Comparison of ENCODE assay signal across 18 cellular contexts in genomic region chr1:228872080-228872479, GRCh38.
DNase-seq lines count a peak whose midpoint lies in the region; TF ChIP-seq lines count a peak whose summit lies in the region.
"Had no signal": no experiment of that assay in that cellular context is flagged by ENCODE, and none has a peak within 500 bp of the region (broad histone marks: within the 10 kb centered on the region; RNA-seq: fewer than 3 reads in every experiment).

No MANE protein-coding gene starts in this region.

- H3K9me3 Mint-ChIP-seq in chondrocyte (ENCODE audit: low read depth): no peaks in the 10 kb centered on the region
- H3K9me3 Mint-ChIP-seq: CD14-positive monocyte had no signal

- H3K4me3 ChIP-seq in breast epithelium (no peak overlapping the region), mammary epithelial cell (replicated peaks in 1 of 3; ENCODE audit: insufficient read depth in 1 of 3, low read depth in 2 of 3, low read length in 3 of 3) (no peak overlapping the region), mesodermal cell (ENCODE audit: extremely low read depth, insufficient read depth, low read length, poor library complexity, severe bottlenecking) (no peak overlapping the region), left ventricle myocardium inferior (no peak overlapping the region)

- H3K27me3 ChIP-seq in breast epithelium (no peaks in the 10 kb centered on the region), mammary epithelial cell (ENCODE audit: insufficient read depth, low read length) (peaks cover 3% of the 10 kb centered on the region), left ventricle myocardium inferior (ENCODE audit: low read depth) (peaks cover 13% of the 10 kb centered on the region)

- H3K36me3 Mint-ChIP-seq in chondrocyte (ENCODE audit: low read depth): peaks cover 3% of the 10 kb centered on the region
- H3K36me3 Mint-ChIP-seq: CD14-positive monocyte had no signal

- no peak overlapping the region for H3K27ac Mint-ChIP-seq in chondrocyte (ENCODE audit: unreplicated experiment)
- H3K27ac Mint-ChIP-seq: CD14-positive monocyte had no signal

- no peaks in the 10 kb centered on the region for H3K79me2 ChIP-seq in mammary epithelial cell (ENCODE audit: insufficient read depth, low read length)

- intact Hi-C loops in breast epithelium (cut with DNase I; ENCODE audit: low total_unique reads): no loop called here
- intact Hi-C loops in mammary epithelial cell (cut with micrococcal nuclease): no loop called here
- intact Hi-C loops in left ventricle myocardium inferior (cut with micrococcal nuclease): no loop called here

- H3K36me3 ChIP-seq in breast epithelium (no peaks in the 10 kb centered on the region), mammary epithelial cell (ENCODE audit: insufficient read depth, low read length) (no peaks in the 10 kb centered on the region), mesodermal cell (ENCODE audit: control insufficient read depth, insufficient read depth, low read length) (no peaks in the 10 kb centered on the region), left ventricle myocardium inferior (no peaks in the 10 kb centered on the region)

- BruUV-seq in mammary epithelial cell (replicated peaks; lab: Mats Ljungman, UMichigan): no TSS peak

- H3K27me3 Mint-ChIP-seq in chondrocyte (ENCODE audit: low read depth): peaks cover 26% of the 10 kb centered on the region

- no peak for TF ChIP-seq POLR2A in breast epithelium (IDR thresholded peaks at IDR 0.05)

- DNase-seq in breast epithelium (ENCODE audit: low spot score in 2 of 2) (no peak), mammary epithelial cell (no peak), substantia nigra (lab: John Stamatoyannopoulos, UW) (no peak), chondrocyte (ENCODE audit: low spot score) (no peak), NCI-H1092 (lab: John Stamatoyannopoulos, UW) (no peak), left ventricle myocardium inferior (no peak), NCI-H446 (lab: John Stamatoyannopoulos, UW) (no peak)
- DNase-seq: COR-L47, DMS153, EL, H7, KBM-7, NCI-H146, NCI-H2081 treated with DMSO at 0.1 percent for 48 hours, NCI-H2227 treated with DMSO at 0.1 percent for 48 hours, NCI-H526 had no signal

- H3K9ac ChIP-seq in mammary epithelial cell (ENCODE audit: insufficient read depth, low read length): no peak overlapping the region

- no peak for TF ChIP-seq CTCF in breast epithelium (IDR thresholded peaks at IDR 0.05)
- no peak for TF ChIP-seq CTCF in mammary epithelial cell (conservative IDR thresholded peaks at IDR 0.05 in 1 of 2, IDR thresholded peaks at IDR 0.05 in 1 of 2; ENCODE audit: extremely low read depth in 1 of 2, insufficient read depth in 1 of 2, low read depth in 1 of 2, low read length in 2 of 2)
- no peak for TF ChIP-seq CTCF in chondrocyte (IDR thresholded peaks at IDR 0.05)
- TF ChIP-seq CTCF in left ventricle myocardium inferior (IDR thresholded peaks at IDR 0.05; ENCODE audit: borderline replicate concordance): no peak

- peak overlapping the region; percentile 45 to 83 for H3K27ac ChIP-seq in breast epithelium
- no peak overlapping the region for H3K27ac ChIP-seq in mammary epithelial cell (ENCODE audit: insufficient read depth, low read depth, low read length)
- H3K27ac ChIP-seq in mesodermal cell (ENCODE audit: low read depth, low read length, severe bottlenecking): peak overlapping the region; percentile 56
- H3K27ac ChIP-seq in substantia nigra (ENCODE audit: low read depth, low read length, poor library complexity, severe bottlenecking): peak overlapping the region; percentile 56
- no peak overlapping the region for H3K27ac ChIP-seq in left ventricle myocardium inferior (replicated peaks)

- no peaks in the 10 kb centered on the region for H4K20me1 ChIP-seq in mammary epithelial cell (ENCODE audit: insufficient read depth, low read length)

- H3K4me1 ChIP-seq in breast epithelium (no peaks in the 10 kb centered on the region), mammary epithelial cell (ENCODE audit: insufficient read depth, low read length) (no peaks in the 10 kb centered on the region), mesodermal cell (ENCODE audit: control insufficient read depth, insufficient read depth, low read length, poor library complexity, severe bottlenecking) (peaks cover 17% of the 10 kb centered on the region), left ventricle myocardium inferior (peaks cover 6% of the 10 kb centered on the region)

- H3K4me2 ChIP-seq in mammary epithelial cell (ENCODE audit: insufficient read depth, low read depth, low read length): no peak overlapping the region

- in situ Hi-C loops in mammary epithelial cell (cut with MboI; ENCODE audit: low sequenced_read_pairs in 2 of 2): no loop called here

- H3K9me3 ChIP-seq in breast epithelium (no peaks in the 10 kb centered on the region), mammary epithelial cell (replicated peaks; ENCODE audit: insufficient read depth, low read length) (no peaks in the 10 kb centered on the region), mesodermal cell (ENCODE audit: control insufficient read depth, low read length) (no peaks in the 10 kb centered on the region), left ventricle myocardium inferior (replicated peaks) (no peaks in the 10 kb centered on the region)

- CTCF ChIA-PET in mammary epithelial cell (lab: Charles Lee; ENCODE audit: low non-redundant PET): interaction anchor here (0.6 to 0.7 kb wide), 2 partner anchors 10 to 257 kb away, joined by 3 to 4 read pairs; no protein-coding TSS in a partner anchor

- WGBS in mammary epithelial cell (ENCODE audit: low coverage, missing lambda C conversion rate): 71% methylated on average over 7 of the region's 7 CpGs
- WGBS in mesodermal cell (ENCODE audit: insufficient coverage in 2 of 2), 2 experiments: 82 to 86% methylated on average over 3 to 4 of the region's 7 CpGs

- no peak overlapping the region for H2AFZ ChIP-seq in mammary epithelial cell (ENCODE audit: low read depth, low read length)

- H3K4me3 Mint-ChIP-seq in chondrocyte (ENCODE audit: unreplicated experiment): no peak overlapping the region
- H3K4me3 Mint-ChIP-seq: CD14-positive monocyte had no signal

- dilution Hi-C loops in mammary epithelial cell (cut with HindIII; ENCODE audit: low sequenced_read_pairs): no loop called here

- peaks cover 2% of the 10 kb centered on the region for H3K4me1 Mint-ChIP-seq in chondrocyte (ENCODE audit: low read depth)

Comparison
In these comparisons a context has a peak if more than half of its experiments do, and no peak if none do; other contexts are left out.
1. H3K27ac ChIP-seq: peak in breast epithelium (2 of 2), mesodermal cell (single experiment) and substantia nigra (single experiment); none in mammary epithelial cell (single experiment) and left ventricle myocardium inferior (single experiment).